9 cellular contexts compared by ENCODE assay signal in genomic region chr21:35010450-35010849, GRCh38.
"Had no signal": no experiment of that assay in that cellular context is flagged by ENCODE, and none has a peak within 500 bp of the region (broad histone marks: within the 10 kb centered on the region; RNA-seq: fewer than 3 reads in every experiment).

No MANE protein-coding gene starts in this region.

- H3K27me3 ChIP-seq: gastrocnemius medialis, neutrophil had no signal

- H3K27me3 Mint-ChIP-seq: activated CD4-positive, alpha-beta memory T cell treated with anti-CD3 and anti-CD28 coated beads, Interleukin-2, amount 10 ng/mL, durations not matched to agents 7 days and 5 days; naive B cell had no signal

- H3K4me3 ChIP-seq: gastrocnemius medialis, heart right ventricle had no signal

- DNase-seq: activated CD4-positive, alpha-beta memory T cell treated with anti-CD3 and anti-CD28 coated beads, Interleukin-2, amount 10 ng/mL, durations not matched to agents 7 days and 5 days; activated effector memory CD4-positive, alpha-beta T cell treated with anti-CD3 and anti-CD28 coated beads, Interleukin-2, amount 50 U/mL, for 16 hours; gastrocnemius medialis; heart right ventricle; naive B cell; retina; stimulated activated CD4-positive, alpha-beta T cell treated with anti-CD3 and anti-CD28 coated beads, Interleukin-4, amount 100 ng/mL, for 1 hour; T1000 had no signal

- H3K36me3 ChIP-seq: gastrocnemius medialis, heart right ventricle had no signal

- H3K9me3 ChIP-seq: gastrocnemius medialis, heart right ventricle, neutrophil had no signal

- H3K27ac Mint-ChIP-seq: activated CD4-positive, alpha-beta memory T cell treated with anti-CD3 and anti-CD28 coated beads, Interleukin-2, amount 10 ng/mL, durations not matched to agents 7 days and 5 days had no signal

- H3K27ac ChIP-seq: gastrocnemius medialis, heart right ventricle had no signal

- H3K4me1 ChIP-seq: gastrocnemius medialis had no signal

- ATAC-seq: gastrocnemius medialis, heart right ventricle had no signal

- H3K9me3 Mint-ChIP-seq: activated CD4-positive, alpha-beta memory T cell treated with anti-CD3 and anti-CD28 coated beads, Interleukin-2, amount 10 ng/mL, durations not matched to agents 7 days and 5 days; naive B cell had no signal

- H3K4me3 Mint-ChIP-seq: activated CD4-positive, alpha-beta memory T cell treated with anti-CD3 and anti-CD28 coated beads, Interleukin-2, amount 10 ng/mL, durations not matched to agents 7 days and 5 days had no signal
